ENCODE assay signal across 8 cellular contexts in genomic region chr14:104724407-104724980, GRCh38. TPM values are rescaled to one million over a fixed set of nuclear protein-coding genes. Genes with fewer than 3 reads are reported as not detected.
A peak's percentile ranks its signal among the peaks of the same experiment; 100 is the strongest.
DNase-seq lines count a peak whose midpoint lies in the region; ATAC-seq, FAIRE-seq and TF ChIP-seq lines count a peak whose summit lies in the region.

No MANE protein-coding gene starts in this region.

- no peak for FAIRE-seq in bronchial epithelial cell (lab: Jason Lieb, UNC)

- no peaks in the 10 kb centered on the region for H3K9me2 ChIP-seq in PC-9 (ENCODE audit: insufficient read depth)

- no peak for TF ChIP-seq POLR2A in transverse colon (IDR thresholded peaks at IDR 0.05)

- TF ChIP-seq CTCF in PC-9 (conservative IDR thresholded peaks at IDR 0.05): no peak
- TF ChIP-seq CTCF in bronchial epithelial cell (IDR thresholded peaks at IDR 0.05; ENCODE audit: insufficient read depth, low read length, severe bottlenecking): no peak
- no peak for TF ChIP-seq CTCF in lung (IDR thresholded peaks at IDR 0.05; ENCODE audit: control extremely low read depth, extremely low read depth)
- TF ChIP-seq CTCF in transverse colon (IDR thresholded peaks at IDR 0.05): no peak

- H2AFZ ChIP-seq in PC-9: peak overlapping the region; percentile 67; the same call in 1 of the 2 replicates

- in situ Hi-C loops in transverse colon (cut with MboI; ENCODE audit: low pct_ligation_motif_present in 1 of 4, low pct_unique_long_range_greater_than_20kb in 1 of 4, low sequenced_read_pairs in 3 of 4): no loop called here

- DNase-seq in GM03348 (ENCODE audit: low spot score): peak; percentile 49
- DNase-seq in PC-9: peak in 1 of 2 experiments; percentile 32
- DNase-seq in bronchial epithelial cell (ENCODE audit: low read depth): no peak
- DNase-seq in lung (ENCODE audit: low spot score): peak; percentile 49
- peak; percentile 38 for DNase-seq in transverse colon
- DNase-seq in NCI-H2227 (lab: John Stamatoyannopoulos, UW; ENCODE audit: unreplicated experiment): no peak
- no peak for DNase-seq in NCI-H446 (lab: John Stamatoyannopoulos, UW)

- intact Hi-C loops in PC-9 (cut with micrococcal nuclease; ENCODE audit: unreplicated experiment) (no loop called here), transverse colon (cut with DNase I; ENCODE audit: low total_unique reads) (no loop called here)

- H3K27ac ChIP-seq in PC-9 (no peak overlapping the region), lung (ENCODE audit: low read depth in 1 of 2, low read length in 1 of 2) (peak overlapping the region in 1 of 2 donors; percentile 97), transverse colon (peak overlapping the region; percentile 45 to 82 (median 70))

- H3F3A ChIP-seq in PC-9 (ENCODE audit: insufficient read depth, low read depth): peaks cover 10% of the 10 kb centered on the region; the same call in 1 of the 2 replicates

- CTCF ChIA-PET in PC-9 (lab: Charles Lee): no interaction called here

- H3K9me3 ChIP-seq in PC-9 (ENCODE audit: insufficient read depth, low read depth) (no peaks in the 10 kb centered on the region), lung (ENCODE audit: control insufficient read depth in 2 of 2, insufficient read depth in 1 of 2, low read length in 1 of 2) (no peaks in the 10 kb centered on the region), transverse colon (no peaks in the 10 kb centered on the region)

- no peak for TF ChIP-seq EP300 in transverse colon (IDR thresholded peaks at IDR 0.05; ENCODE audit: low read depth)

- H3K4me3 ChIP-seq in PC-9 (peak overlapping the region; percentile 68), bronchial epithelial cell (ENCODE audit: low read depth, low read length) (peak overlapping the region; percentile 64), lung (peak overlapping the region; percentile 59), transverse colon (peak overlapping the region; percentile 13 to 67 (median 58))

- peaks cover 6% of the 10 kb centered on the region; the same call in 1 of the 2 replicates for H3K4me1 ChIP-seq in PC-9 (replicated peaks; ENCODE audit: insufficient read depth)
- H3K4me1 ChIP-seq in lung (ENCODE audit: control insufficient read depth in 2 of 2, insufficient read depth in 2 of 2, low read length in 2 of 2): peaks cover 5 to 10% of the 10 kb centered on the region in 2 donors
- H3K4me1 ChIP-seq in transverse colon: peaks cover 23 to 32% (median 28%) of the 10 kb centered on the region in 4 donors

- H4K20me1 ChIP-seq in PC-9 (ENCODE audit: insufficient read depth): peaks cover 13% of the 10 kb centered on the region; the same call in 1 of the 2 replicates

- no peaks in the 10 kb centered on the region for H3K79me2 ChIP-seq in PC-9 (ENCODE audit: low read depth)

- no peaks in the 10 kb centered on the region for H3K27me3 ChIP-seq in PC-9 (ENCODE audit: insufficient read depth, low read depth)
- no peaks in the 10 kb centered on the region for H3K27me3 ChIP-seq in bronchial epithelial cell (ENCODE audit: control insufficient read depth, insufficient read depth, low read length)
- no peaks in the 10 kb centered on the region for H3K27me3 ChIP-seq in lung (ENCODE audit: control insufficient read depth, insufficient read depth)
- no peaks in the 10 kb centered on the region for H3K27me3 ChIP-seq in transverse colon

- BruUV-seq in PC-9 (replicated peaks; lab: Mats Ljungman, UMichigan): TSS peak; percentile 20

- no peaks in the 10 kb centered on the region for H3K36me3 ChIP-seq in PC-9 (ENCODE audit: low read depth)
- H3K36me3 ChIP-seq in bronchial epithelial cell (ENCODE audit: control insufficient read depth, insufficient read depth, low read length): peaks cover 8% of the 10 kb centered on the region
- H3K36me3 ChIP-seq in lung (ENCODE audit: control insufficient read depth in 2 of 2, insufficient read depth in 2 of 2, low read length in 2 of 2): peaks cover 0 to 8% of the 10 kb centered on the region in 2 donors
- no peaks in the 10 kb centered on the region for H3K36me3 ChIP-seq in transverse colon

- POLR2A ChIA-PET in PC-9 (lab: Charles Lee; ENCODE audit: unreplicated experiment): no interaction called here

- H3K4me2 ChIP-seq in PC-9: peak overlapping the region; percentile 79

- 7 to 9% methylated on average over 17 to 27 of the region's 27 CpGs for WGBS in lung, 2 donors
- 4 to 40% methylated on average over 2 to 25 of the region's 27 CpGs for WGBS in transverse colon (ENCODE audit: low coverage in 1 of 2), 2 donors

- ATAC-seq in lung (ENCODE audit: insufficient read depth, low FRiP score): peak; percentile 20
- ATAC-seq in GM18861 (IDR thresholded peaks at IDR 0.05; ENCODE audit: unreplicated experiment): no peak

RNA-seq across cellular contexts. Expression of gene ADSS1, which starts 0.5 kb away (rescaled TPM):
- total RNA-seq in PC-9 (2021) (5.8 and 11.5 TPM in 2 replicates), bronchial epithelial cell (18.2 and 34.3 TPM in 2 replicates), lung (1 to 10 TPM; 8.0 to 9.3 TPM), transverse colon (10 to 100 TPM in 1 of 4 donors, 1 to 10 TPM in 2, not detected in 1; 4.4 to 11.3 (median 7.1) TPM)
- polyA plus RNA-seq in lung: 1 to 10 TPM; 5.3 to 6.1 TPM

RNA-seq across cellular contexts. Expression of gene SIVA1, which starts 28.5 kb away (rescaled TPM):
- total RNA-seq in PC-9 (2021): 85.8 and 116 TPM in 2 replicates
- 85.0 and 95.6 TPM in 2 replicates for total RNA-seq in bronchial epithelial cell
- total RNA-seq in lung: 10 to 100 TPM; 67.5 to 91.8 TPM
- 100 to 1,000 TPM; 164 to 212 TPM for polyA plus RNA-seq in lung
- 100 to 1,000 TPM; 189 to 397 (median 203) TPM for total RNA-seq in transverse colon

RNA-seq across cellular contexts. Expression of gene INF2, which starts 35.1 kb away (rescaled TPM):
- total RNA-seq in PC-9 (2021): 107 and 113 TPM in 2 replicates
- 26.2 and 26.6 TPM in 2 replicates for total RNA-seq in bronchial epithelial cell
- total RNA-seq in lung: 100 to 1,000 TPM in 1 of 2 donors, 10 to 100 TPM in 1; 46.1 to 119 TPM
- polyA plus RNA-seq in lung: 100 to 1,000 TPM in 1 of 2 donors, 10 to 100 TPM in 1; 49.4 to 107 TPM
- 100 to 1,000 TPM; 187 to 510 (median 205) TPM for total RNA-seq in transverse colon

Comparison
In these comparisons a context has a peak if more than half of its experiments do, and no peak if none do; other contexts are left out.
1. DNase-seq: peak in GM03348 (single experiment), lung (single experiment) and transverse colon (single experiment); none in bronchial epithelial cell (single experiment), NCI-H2227 (single experiment) and NCI-H446 (0 of 2).
2. Peak in every context shown above with its lines, with median percentiles within 50 percentile points of each other: H3K4me3 ChIP-seq.